Comparison of ENCODE assay signal across 1 cellular context in genomic region chr20:50107086-50107645, GRCh38.
TF ChIP-seq lines count a peak whose summit lies in the region.

No MANE protein-coding gene starts in this region.

TF ChIP-seq in GM23338, 12 proteins besides CTCF, POLR2A, EP300 and RAD21 (continued from another document):
- TF ChIP-seq ZNF462 (CRISPR knock-in tag; IDR thresholded peaks at IDR 0.05): no peak
- TF ChIP-seq REST (IDR thresholded peaks at IDR 0.05; ENCODE audit: unreplicated experiment): no peak
- no peak for TF ChIP-seq STAT1 (IDR thresholded peaks at IDR 0.05; ENCODE audit: unreplicated experiment)
- TF ChIP-seq CREB1 (CRISPR knock-in tag; IDR thresholded peaks at IDR 0.05; ENCODE audit: low read depth): no peak
- TF ChIP-seq EZH2phosphoT487 (IDR thresholded peaks at IDR 0.05; ENCODE audit: unreplicated experiment): no peak
- no peak for TF ChIP-seq NANOG (IDR thresholded peaks at IDR 0.05; ENCODE audit: borderline replicate concordance)
- TF ChIP-seq JUNB (IDR thresholded peaks at IDR 0.05; ENCODE audit: unreplicated experiment): no peak
TF ChIP-seq in GM23338: peak in this region for 0.
